ENCODE assay signal across 9 cellular contexts in the genomic region with DNA sequence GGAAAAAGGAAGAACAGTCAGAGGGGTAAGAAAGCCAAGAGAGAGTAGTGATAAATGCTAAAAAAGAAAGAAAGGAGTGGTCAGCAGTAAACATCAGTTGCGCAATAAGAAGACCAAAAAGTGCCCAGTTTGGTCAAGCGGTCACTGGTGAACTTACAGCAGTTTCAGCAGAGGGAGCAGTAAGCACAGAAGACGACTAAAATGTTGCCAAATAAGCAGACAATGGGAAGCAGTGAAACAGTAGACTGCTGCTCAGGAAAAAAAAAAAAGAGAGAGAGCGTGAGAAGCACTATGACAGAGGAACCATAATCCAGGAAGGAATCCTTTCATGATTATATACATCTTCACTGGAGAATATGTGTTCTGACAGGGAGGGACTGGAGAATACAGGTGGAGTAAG. TPM values are rescaled to one million over a fixed set of nuclear protein-coding genes. Genes with fewer than 3 reads are reported as not detected.
DNase-seq lines count a peak whose midpoint lies in the region; ATAC-seq and TF ChIP-seq lines count a peak whose summit lies in the region.
"Had no signal": no experiment of that assay in that cellular context is flagged by ENCODE, and none has a peak within 500 bp of the region (broad histone marks: within the 10 kb centered on the region; RNA-seq: fewer than 3 reads in every experiment).

No MANE protein-coding gene starts in this region.

- H3K36me3 ChIP-seq in brain microvascular endothelial cell (replicated peaks), result peaks cover 44% of the 10 kb centered on the region
- H3K36me3 ChIP-seq in heart right ventricle, result peaks cover 0 to 95% (median 13%) of the 10 kb centered on the region in 9 donors
- peaks cover 13% of the 10 kb centered on the region for H3K36me3 ChIP-seq in rectal smooth muscle tissue (ENCODE audit: control insufficient read depth, insufficient read depth, low read length)

- H3K9ac ChIP-seq in rectal smooth muscle tissue (ENCODE audit: low read length), result no peak overlapping the region

- no peaks in the 10 kb centered on the region for H3K27me3 ChIP-seq in brain microvascular endothelial cell (replicated peaks)
- no peaks in the 10 kb centered on the region for H3K27me3 ChIP-seq in heart right ventricle
- no peaks in the 10 kb centered on the region for H3K27me3 ChIP-seq in rectal smooth muscle tissue (ENCODE audit: control insufficient read depth, insufficient read depth, low read length)

- DNase-seq in EH (ENCODE audit: low read depth) (peak; percentile 17), brain microvascular endothelial cell (peak; percentile 12), heart right ventricle (no peak), activated gamma-delta T cell treated with Interleukin-2 at 50 U/mL for 16 hours (no peak)
- DNase-seq in activated CD4-positive, alpha-beta T cell treated with anti-CD3 and anti-CD28 coated beads for 1 hour, result no peak
- DNase-seq: NCI-H446 had no signal

- intact Hi-C loops in heart right ventricle (cut with DNase I), result loop anchor here in 8 of 10 donors (5.0 to 10.0 kb wide), 4 partner anchors 213 to 323 kb away; no protein-coding TSS in a partner anchor

- H3K4me1 ChIP-seq in heart right ventricle (peaks cover 0 to 32% (median 12%) of the 10 kb centered on the region in 9 donors), rectal smooth muscle tissue (ENCODE audit: control insufficient read depth, insufficient read depth, low read length) (no peaks in the 10 kb centered on the region)

- H3K4me3 ChIP-seq in brain microvascular endothelial cell (ENCODE audit: low read depth, low read length), result no peak overlapping the region
- H3K4me3 ChIP-seq in heart right ventricle, result no peak overlapping the region
- H3K4me3 ChIP-seq in rectal smooth muscle tissue (ENCODE audit: low read length), result no peak overlapping the region

- no peak for TF ChIP-seq CTCF in brain microvascular endothelial cell (IDR thresholded peaks at IDR 0.05; ENCODE audit: low read depth, low read length, missing control alignments)
- TF ChIP-seq CTCF in heart right ventricle (IDR thresholded peaks at IDR 0.05), result peak in 5 of 9 donors; percentile 8 to 44 (median 33)

- H3K27ac ChIP-seq in brain microvascular endothelial cell (no peak overlapping the region), heart right ventricle (peak overlapping the region in 3 of 10 donors; percentile 29 to 34 (median 33)), rectal smooth muscle tissue (ENCODE audit: low read depth, low read length) (peak overlapping the region; percentile 47)

- in situ Hi-C loops in brain microvascular endothelial cell (cut with HindIII; ENCODE audit: low pct_ligation_motif_present, low sequenced_read_pairs), result loop anchor here (25.0 kb wide), 1 partner anchor 250 kb away; no protein-coding TSS in a partner anchor

- no peaks in the 10 kb centered on the region for H3K9me3 ChIP-seq in heart right ventricle

- ATAC-seq in heart right ventricle (peak in 6 of 8 donors; percentile 33 to 70 (median 54)), GM21515 (IDR thresholded peaks at IDR 0.05; ENCODE audit: unreplicated experiment) (no peak), GM19397 (IDR thresholded peaks at IDR 0.05; ENCODE audit: unreplicated experiment) (no peak)

- WGBS in heart right ventricle, 2 donors, result 67 to 73% methylated on average over 4 of the region's 4 CpGs

RNA-seq across cellular contexts. Expression of gene DNAJC10, which starts 45.8 kb away (rescaled TPM):
- 10 to 100 TPM; 37.6 to 63.7 (median 57.5) TPM for total RNA-seq in heart right ventricle
- 10 to 100 TPM; 17.3 to 18.5 TPM for polyA plus RNA-seq in heart right ventricle

Comparison
In these comparisons a context has a peak if more than half of its experiments do, and no peak if none do; other contexts are left out.
1. DNase-seq: peak in EH (single experiment) and brain microvascular endothelial cell (single experiment); none in heart right ventricle (0 of 2), activated gamma-delta T cell treated with Interleukin-2 at 50 U/mL for 16 hours (single experiment) and activated CD4-positive, alpha-beta T cell treated with anti-CD3 and anti-CD28 coated beads for 1 hour (single experiment).
2. ATAC-seq: peak in heart right ventricle (6 of 8); none in GM21515 (single experiment) and GM19397 (single experiment).